ENCODE assay signal across 1 cellular context in the genomic region with DNA sequence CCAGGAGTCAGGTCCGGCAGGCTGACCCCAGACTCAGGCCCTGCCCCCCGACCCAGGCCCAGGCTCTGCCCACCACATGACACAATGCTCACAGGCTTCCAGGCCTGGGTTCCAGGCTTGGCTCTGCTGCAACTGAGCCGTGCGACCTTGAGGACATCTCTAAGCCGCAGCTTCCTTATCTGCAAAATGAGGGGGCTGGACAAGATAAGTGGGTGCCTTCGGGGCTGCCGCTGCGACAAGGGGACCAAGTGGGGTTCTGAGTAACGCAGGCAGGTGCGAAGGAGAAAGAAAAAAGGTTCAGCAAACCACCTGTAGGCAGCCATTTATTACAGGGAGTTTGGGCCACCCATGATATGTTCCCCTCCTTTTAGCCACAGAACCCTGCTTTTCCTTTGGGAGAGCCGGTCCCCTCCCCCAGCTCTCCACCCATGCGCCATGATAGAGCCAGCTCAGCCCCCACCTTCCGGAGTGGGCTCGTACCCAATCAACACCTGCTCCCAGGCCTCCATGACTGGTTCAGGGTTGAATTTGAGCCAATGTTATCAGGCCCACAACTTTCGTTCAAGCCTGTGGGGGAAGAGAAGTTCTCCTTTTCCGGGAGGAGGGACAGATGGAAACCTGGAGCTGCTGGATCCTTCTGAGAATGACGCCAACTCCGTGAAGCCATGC.
TF ChIP-seq lines count a peak whose summit lies in the region.

No MANE protein-coding gene starts in this region.

TF ChIP-seq in K562, 482 proteins besides CTCF, POLR2A, EP300 and RAD21 (continued from another document):
- TF ChIP-seq, protein P1, sequence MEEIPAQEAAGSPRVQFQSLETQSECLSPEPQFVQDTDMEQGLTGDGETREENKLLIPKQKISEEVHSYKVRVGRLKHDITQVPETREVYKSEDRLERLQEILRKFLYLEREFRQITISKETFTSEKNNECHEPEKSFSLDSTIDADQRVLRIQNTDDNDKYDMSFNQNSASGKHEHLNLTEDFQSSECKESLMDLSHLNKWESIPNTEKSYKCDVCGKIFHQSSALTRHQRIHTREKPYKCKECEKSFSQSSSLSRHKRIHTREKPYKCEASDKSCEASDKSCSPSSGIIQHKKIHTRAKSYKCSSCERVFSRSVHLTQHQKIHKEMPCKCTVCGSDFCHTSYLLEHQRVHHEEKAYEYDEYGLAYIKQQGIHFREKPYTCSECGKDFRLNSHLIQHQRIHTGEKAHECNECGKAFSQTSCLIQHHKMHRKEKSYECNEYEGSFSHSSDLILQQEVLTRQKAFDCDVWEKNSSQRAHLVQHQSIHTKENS (CRISPR knock-in tag; IDR thresholded peaks at IDR 0.05): no peak
- TF ChIP-seq SMARCA4 (IDR thresholded peaks at IDR 0.05) (peak; percentile 30; the same call in 1 of the 2 replicates), MYC (IDR thresholded peaks at IDR 0.05; ENCODE audit: low read depth, low read length) (peak; percentile 23; the same call in 1 of the 2 replicates), MYC (CRISPR knock-in tag; IDR thresholded peaks at IDR 0.05; ENCODE audit: borderline replicate concordance, low read depth) (no peak), PHF8 (IDR thresholded peaks at IDR 0.05; ENCODE audit: borderline replicate concordance, low read length) (peak; percentile 29; the same call in 1 of the 2 replicates), CXXC5 (CRISPR knock-in tag; IDR thresholded peaks at IDR 0.05) (peak; percentile 52; the same call in 1 of the 2 replicates), VEZF1 (CRISPR knock-in tag; IDR thresholded peaks at IDR 0.05) (peak; percentile 73), NCOA2 (IDR thresholded peaks at IDR 0.05; ENCODE audit: partially characterized antibody in 2 of 2) (no peak), CTBP1 (IDR thresholded peaks at IDR 0.05; ENCODE audit: borderline replicate concordance) (peak; percentile 42; the same call in 1 of the 2 replicates), ZNF263 (CRISPR knock-in tag; IDR thresholded peaks at IDR 0.05; ENCODE audit: borderline replicate concordance) (0 out of 2 replicates have a peak, but pooled peaks have one; percentile 19), EP400 (IDR thresholded peaks at IDR 0.05) (no peak), MAFF (IDR thresholded peaks at IDR 0.05; ENCODE audit: low read length) (no peak), SRSF9 (IDR thresholded peaks at IDR 0.05; ENCODE audit: borderline replicate concordance, low read depth, low read length) (no peak), TCF3 (CRISPR knock-in tag; IDR thresholded peaks at IDR 0.05) (peak; percentile 67), CBFA2T3 (IDR thresholded peaks at IDR 0.05) (peak; percentile 55), NRF1 (conservative IDR thresholded peaks at IDR 0.05 in 1 of 2, IDR thresholded peaks at IDR 0.05 in 1 of 2) (peak; percentile 37 to 63; a peak in 3 of 4 replicates), ETV5 (CRISPR knock-in tag; IDR thresholded peaks at IDR 0.05; ENCODE audit: low read depth) (peak; percentile 51; the same call in 1 of the 2 replicates), NR2C2 (CRISPR knock-in tag; IDR thresholded peaks at IDR 0.05) (no peak), NR2C2 (tag; IDR thresholded peaks at IDR 0.05) (peak; percentile 75; the same call in 1 of the 2 replicates), TAF7 (tag; IDR thresholded peaks at IDR 0.05) (0 out of 2 replicates have a peak, but pooled peaks have one; percentile 13), ZFX (CRISPR knock-in tag; IDR thresholded peaks at IDR 0.05) (peak; percentile 50), GABPA (tag; conservative IDR thresholded peaks at IDR 0.05; ENCODE audit: low read depth) (peak; percentile 33; the same call in 1 of the 2 replicates)
- TF ChIP-seq, protein P2, sequence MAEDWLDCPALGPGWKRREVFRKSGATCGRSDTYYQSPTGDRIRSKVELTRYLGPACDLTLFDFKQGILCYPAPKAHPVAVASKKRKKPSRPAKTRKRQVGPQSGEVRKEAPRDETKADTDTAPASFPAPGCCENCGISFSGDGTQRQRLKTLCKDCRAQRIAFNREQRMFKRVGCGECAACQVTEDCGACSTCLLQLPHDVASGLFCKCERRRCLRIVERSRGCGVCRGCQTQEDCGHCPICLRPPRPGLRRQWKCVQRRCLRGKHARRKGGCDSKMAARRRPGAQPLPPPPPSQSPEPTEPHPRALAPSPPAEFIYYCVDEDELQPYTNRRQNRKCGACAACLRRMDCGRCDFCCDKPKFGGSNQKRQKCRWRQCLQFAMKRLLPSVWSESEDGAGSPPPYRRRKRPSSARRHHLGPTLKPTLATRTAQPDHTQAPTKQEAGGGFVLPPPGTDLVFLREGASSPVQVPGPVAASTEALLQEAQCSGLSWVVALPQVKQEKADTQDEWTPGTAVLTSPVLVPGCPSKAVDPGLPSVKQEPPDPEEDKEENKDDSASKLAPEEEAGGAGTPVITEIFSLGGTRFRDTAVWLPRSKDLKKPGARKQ (CRISPR knock-in tag; IDR thresholded peaks at IDR 0.05): no peak
- TF ChIP-seq, protein P3, sequence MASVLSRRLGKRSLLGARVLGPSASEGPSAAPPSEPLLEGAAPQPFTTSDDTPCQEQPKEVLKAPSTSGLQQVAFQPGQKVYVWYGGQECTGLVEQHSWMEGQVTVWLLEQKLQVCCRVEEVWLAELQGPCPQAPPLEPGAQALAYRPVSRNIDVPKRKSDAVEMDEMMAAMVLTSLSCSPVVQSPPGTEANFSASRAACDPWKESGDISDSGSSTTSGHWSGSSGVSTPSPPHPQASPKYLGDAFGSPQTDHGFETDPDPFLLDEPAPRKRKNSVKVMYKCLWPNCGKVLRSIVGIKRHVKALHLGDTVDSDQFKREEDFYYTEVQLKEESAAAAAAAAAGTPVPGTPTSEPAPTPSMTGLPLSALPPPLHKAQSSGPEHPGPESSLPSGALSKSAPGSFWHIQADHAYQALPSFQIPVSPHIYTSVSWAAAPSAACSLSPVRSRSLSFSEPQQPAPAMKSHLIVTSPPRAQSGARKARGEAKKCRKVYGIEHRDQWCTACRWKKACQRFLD (CRISPR knock-in tag; IDR thresholded peaks at IDR 0.05): 0 out of 2 replicates have a peak, but pooled peaks have one; percentile 7
- TF ChIP-seq, protein P4, sequence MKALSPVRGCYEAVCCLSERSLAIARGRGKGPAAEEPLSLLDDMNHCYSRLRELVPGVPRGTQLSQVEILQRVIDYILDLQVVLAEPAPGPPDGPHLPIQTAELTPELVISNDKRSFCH (CRISPR knock-in tag; IDR thresholded peaks at IDR 0.05): no peak
- TF ChIP-seq, protein P4 (tag; IDR thresholded peaks at IDR 0.05): 0 out of 2 replicates have a peak, but pooled peaks have one; percentile 15
- TF ChIP-seq, protein P5, sequence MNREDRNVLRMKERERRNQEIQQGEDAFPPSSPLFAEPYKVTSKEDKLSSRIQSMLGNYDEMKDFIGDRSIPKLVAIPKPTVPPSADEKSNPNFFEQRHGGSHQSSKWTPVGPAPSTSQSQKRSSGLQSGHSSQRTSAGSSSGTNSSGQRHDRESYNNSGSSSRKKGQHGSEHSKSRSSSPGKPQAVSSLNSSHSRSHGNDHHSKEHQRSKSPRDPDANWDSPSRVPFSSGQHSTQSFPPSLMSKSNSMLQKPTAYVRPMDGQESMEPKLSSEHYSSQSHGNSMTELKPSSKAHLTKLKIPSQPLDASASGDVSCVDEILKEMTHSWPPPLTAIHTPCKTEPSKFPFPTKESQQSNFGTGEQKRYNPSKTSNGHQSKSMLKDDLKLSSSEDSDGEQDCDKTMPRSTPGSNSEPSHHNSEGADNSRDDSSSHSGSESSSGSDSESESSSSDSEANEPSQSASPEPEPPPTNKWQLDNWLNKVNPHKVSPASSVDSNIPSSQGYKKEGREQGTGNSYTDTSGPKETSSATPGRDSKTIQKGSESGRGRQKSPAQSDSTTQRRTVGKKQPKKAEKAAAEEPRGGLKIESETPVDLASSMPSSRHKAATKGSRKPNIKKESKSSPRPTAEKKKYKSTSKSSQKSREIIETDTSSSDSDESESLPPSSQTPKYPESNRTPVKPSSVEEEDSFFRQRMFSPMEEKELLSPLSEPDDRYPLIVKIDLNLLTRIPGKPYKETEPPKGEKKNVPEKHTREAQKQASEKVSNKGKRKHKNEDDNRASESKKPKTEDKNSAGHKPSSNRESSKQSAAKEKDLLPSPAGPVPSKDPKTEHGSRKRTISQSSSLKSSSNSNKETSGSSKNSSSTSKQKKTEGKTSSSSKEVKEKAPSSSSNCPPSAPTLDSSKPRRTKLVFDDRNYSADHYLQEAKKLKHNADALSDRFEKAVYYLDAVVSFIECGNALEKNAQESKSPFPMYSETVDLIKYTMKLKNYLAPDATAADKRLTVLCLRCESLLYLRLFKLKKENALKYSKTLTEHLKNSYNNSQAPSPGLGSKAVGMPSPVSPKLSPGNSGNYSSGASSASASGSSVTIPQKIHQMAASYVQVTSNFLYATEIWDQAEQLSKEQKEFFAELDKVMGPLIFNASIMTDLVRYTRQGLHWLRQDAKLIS (CRISPR knock-in tag; IDR thresholded peaks at IDR 0.05): no peak
TF ChIP-seq in K562: peak in this region for 37.
